In genomic region chr12:5614206-5614605, GRCh38 we compare ENCODE assay signal across 14 cellular contexts.
DNase-seq lines count a peak whose midpoint lies in the region; ATAC-seq, FAIRE-seq and TF ChIP-seq lines count a peak whose summit lies in the region.
"Had no signal": no experiment of that assay in that cellular context is flagged by ENCODE, and none has a peak within 500 bp of the region (broad histone marks: within the 10 kb centered on the region; RNA-seq: fewer than 3 reads in every experiment).

No MANE protein-coding gene starts in this region.

- no peaks in the 10 kb centered on the region for H3K4me1 ChIP-seq in effector memory CD4-positive, alpha-beta T cell (ENCODE audit: control insufficient read depth, insufficient read depth, low read length, poor library complexity, severe bottlenecking)
- H3K4me1 ChIP-seq in foreskin keratinocyte, result no peaks in the 10 kb centered on the region

- H3K27me3 ChIP-seq in effector memory CD4-positive, alpha-beta T cell (replicated peaks; ENCODE audit: control insufficient read depth, insufficient read depth, low read length, poor library complexity, severe bottlenecking), result no peaks in the 10 kb centered on the region
- H3K27me3 ChIP-seq in foreskin keratinocyte, result no peaks in the 10 kb centered on the region

- FAIRE-seq in urothelium cell line (lab: Jason Lieb, UNC) (peak; percentile 42), H54 (lab: Jason Lieb, UNC) (no peak)
- FAIRE-seq: A204.1, GM12878, GM18507 had no signal

- TF ChIP-seq POLR2A in H54 (IDR thresholded peaks at IDR 0.05; ENCODE audit: low read depth, low read length), result no peak

- H3K4me3 ChIP-seq in effector memory CD4-positive, alpha-beta T cell (ENCODE audit: insufficient read depth, low read depth, low read length, poor library complexity, severe bottlenecking), result no peak overlapping the region
- H3K4me3 ChIP-seq: GM12878 had no signal

- no peak for ATAC-seq in foreskin keratinocyte
- ATAC-seq: GM12878, HCT116 had no signal

- no peaks in the 10 kb centered on the region for H3K36me3 ChIP-seq in effector memory CD4-positive, alpha-beta T cell (ENCODE audit: control insufficient read depth, insufficient read depth, low read length)

- no peak overlapping the region for H3K27ac ChIP-seq in effector memory CD4-positive, alpha-beta T cell (ENCODE audit: insufficient read depth, low read length, poor library complexity, severe bottlenecking)
- no peak overlapping the region for H3K27ac ChIP-seq in foreskin keratinocyte

- DNase-seq in EL (peak; percentile 42), M059J (ENCODE audit: low read depth) (peak; percentile 19), dermis blood vessel endothelial cell (peak; percentile 46), urothelium cell line (ENCODE audit: low spot score) (no peak), H54 (ENCODE audit: insufficient read length, low spot score) (no peak), foreskin keratinocyte (no peak)
- no peak for DNase-seq in effector memory CD4-positive, alpha-beta T cell
- DNase-seq: C1 segment of cervical spinal cord; CD4-positive, alpha-beta T cell; DMS79 treated with DMSO at 0.1 percent for 48 hours had no signal

- no peak for TF ChIP-seq CTCF in foreskin keratinocyte (conservative IDR thresholded peaks at IDR 0.05)

- no peaks in the 10 kb centered on the region for H3K9me3 ChIP-seq in effector memory CD4-positive, alpha-beta T cell (ENCODE audit: control insufficient read depth, low read length)

Comparison
In these comparisons a context has a peak if more than half of its experiments do, and no peak if none do; other contexts are left out.
1. DNase-seq: peak in EL (single experiment), M059J (single experiment) and dermis blood vessel endothelial cell (single experiment); none in urothelium cell line (single experiment), effector memory CD4-positive, alpha-beta T cell (0 of 3), H54 (single experiment) and foreskin keratinocyte (0 of 2).